In genomic region chr19:7887408-7888144, GRCh38 we compare ENCODE assay signal across 1 cellular context.
TF ChIP-seq lines count a peak whose summit lies in the region.

No MANE protein-coding gene starts in this region.

TF ChIP-seq in HEK293, 187 proteins besides CTCF, POLR2A, EP300 and RAD21:
- TF ChIP-seq ZNF146 (tag by site-specific recombination; IDR thresholded peaks at IDR 0.05) (no peak), ZNF555 (tag by site-specific recombination; conservative IDR thresholded peaks at IDR 0.05) (no peak), SP2 (tag by site-specific recombination; IDR thresholded peaks at IDR 0.05) (peak; percentile 8; the same call in 1 of the 2 replicates), PRDM10 (tag by site-specific recombination; IDR thresholded peaks at IDR 0.05) (peak; percentile 8)
